ENCODE assay signal across 8 cellular contexts in genomic region chr10:89389254-89389653, GRCh38. TPM values are rescaled to one million over a fixed set of nuclear protein-coding genes. Genes with fewer than 3 reads are reported as not detected.
A peak's percentile ranks its signal among the peaks of the same experiment; 100 is the strongest.
DNase-seq lines count a peak whose midpoint lies in the region; ATAC-seq and TF ChIP-seq lines count a peak whose summit lies in the region.

No MANE protein-coding gene starts in this region.

- no peak overlapping the region for H3K27ac ChIP-seq in 22Rv1
- peak overlapping the region; percentile 75 for H3K27ac ChIP-seq in Panc1 (ENCODE audit: low read length)
- H3K27ac ChIP-seq in SJCRH30: no peak overlapping the region

- H3K27me3 ChIP-seq in Panc1 (ENCODE audit: control insufficient read depth, insufficient read depth, low read length) (no peaks in the 10 kb centered on the region), SJCRH30 (no peaks in the 10 kb centered on the region)

- TF ChIP-seq CTCF in 22Rv1 (IDR thresholded peaks at IDR 0.05) (peak; percentile 22), GM10248 (IDR thresholded peaks at IDR 0.05; ENCODE audit: control extremely low read depth, extremely low read depth, low read depth, missing control alignments) (peak; percentile 29), Panc1 (IDR thresholded peaks at IDR 0.05) (peak; percentile 71; the same call in 1 of the 2 replicates), fibroblast of villous mesenchyme (IDR thresholded peaks at IDR 0.05; ENCODE audit: insufficient read depth, low read depth, low read length) (peak; percentile 45), omental fat pad (IDR thresholded peaks at IDR 0.05) (no peak)

- no TSS peak for BruUV-seq in Panc1 (replicated peaks; lab: Mats Ljungman, UMichigan)

- in situ Hi-C loops in Panc1 (cut with HindIII; ENCODE audit: low pct_unique_long_range_greater_than_20kb, low sequenced_read_pairs): no loop called here

- ATAC-seq in Panc1: peak; percentile 44
- ATAC-seq in omental fat pad (ENCODE audit: low FRiP score): no peak
- ATAC-seq in HG02884 (IDR thresholded peaks at IDR 0.05; ENCODE audit: unreplicated experiment): no peak

- intact Hi-C loops in Panc1 (cut with micrococcal nuclease; ENCODE audit: unreplicated experiment): no loop called here

- H3K4me1 ChIP-seq in Panc1 (ENCODE audit: control insufficient read depth, insufficient read depth, low read length) (peaks cover 31% of the 10 kb centered on the region), SJCRH30 (no peaks in the 10 kb centered on the region)

- DNase-seq in GM10248 (ENCODE audit: extremely low spot score) (peak; percentile 25), Panc1 (ENCODE audit: low read depth, low spot score) (no peak), fibroblast of villous mesenchyme (ENCODE audit: low read depth) (peak; percentile 42), omental fat pad (ENCODE audit: low spot score) (no peak), NCI-H446 (lab: John Stamatoyannopoulos, UW) (no peak), SJCRH30 (no peak)

- H3K9me3 ChIP-seq in Panc1 (ENCODE audit: control insufficient read depth, insufficient read depth, low read depth, low read length): no peaks in the 10 kb centered on the region
- H3K9me3 ChIP-seq in SJCRH30 (replicated peaks): no peaks in the 10 kb centered on the region

- no peak overlapping the region for H3K4me3 ChIP-seq in Panc1 (ENCODE audit: low read depth in 2 of 2, low read length in 2 of 2)
- H3K4me3 ChIP-seq in fibroblast of villous mesenchyme (ENCODE audit: low read depth, low read length): no peak overlapping the region
- H3K4me3 ChIP-seq in SJCRH30: no peak overlapping the region

- H3K36me3 ChIP-seq in Panc1 (ENCODE audit: control insufficient read depth, insufficient read depth, low read length) (no peaks in the 10 kb centered on the region), SJCRH30 (no peaks in the 10 kb centered on the region)

- CTCF ChIA-PET in GM10248 (lab: Yijun Ruan, JAX): interaction anchor here (1.1 to 4.7 kb wide), 6 partner anchors 9 to 131 kb away, joined by 4 to 24 read pairs (median 4); no protein-coding TSS in a partner anchor
- CTCF ChIA-PET in Panc1 (lab: Charles Lee): interaction anchor here (0.6 to 1.6 kb wide), 3 partner anchors 20 to 303 kb away, joined by 3 to 8 read pairs (median 5); no protein-coding TSS in a partner anchor

- POLR2A ChIA-PET in GM10248 (lab: Yijun Ruan, JAX): no interaction called here
- POLR2A ChIA-PET in Panc1 (lab: Charles Lee): interaction anchor here (0.6 kb wide), 1 partner anchor 153 kb away, joined by 7 read pairs; no protein-coding TSS in a partner anchor

RNA-seq across cellular contexts. Expression of gene IFIT1, which starts 3.2 kb away (rescaled TPM):
- 43.8 TPM for total RNA-seq in Panc1 (2021; ENCODE audit: unreplicated experiment)
- polyA plus RNA-seq in Panc1 (2012; ENCODE audit: insufficient read length): 12.1 TPM
- total RNA-seq in fibroblast of villous mesenchyme: 32.9 and 70.8 TPM in 2 replicates
- total RNA-seq in omental fat pad: 10 to 100 TPM in 2 of 4 donors, 1 to 10 TPM in 2; 8.1 to 30.9 (median 11.6) TPM
- total RNA-seq in SJCRH30 (2014; rRNA removed; shearing (Covaris generic)): 0.33 and 0.36 TPM in 2 replicates

RNA-seq across cellular contexts. Expression of gene IFIT1B, which starts 11.4 kb away (rescaled TPM):
- total RNA-seq in Panc1 (2021; ENCODE audit: unreplicated experiment) (not detected), fibroblast of villous mesenchyme (under 0.01 TPM in 1 of 2 replicates, not detected in the other), omental fat pad (not detected)
- not detected for polyA plus RNA-seq in Panc1 (2012; ENCODE audit: insufficient read length)
- not detected in 2 replicates for total RNA-seq in SJCRH30 (2014; rRNA removed; shearing (Covaris generic))

RNA-seq across cellular contexts. Expression of gene IFIT5, which starts 25.1 kb away (rescaled TPM):
- total RNA-seq in Panc1 (2021; ENCODE audit: unreplicated experiment) (11.1 TPM), fibroblast of villous mesenchyme (36.7 and 52.7 TPM in 2 replicates), omental fat pad (10 to 100 TPM in 3 of 4 donors, 1 to 10 TPM in 1; 6.9 to 32.8 (median 17.3) TPM)
- polyA plus RNA-seq in Panc1 (2012; ENCODE audit: insufficient read length): 3.6 TPM
- 7.1 and 8.1 TPM in 2 replicates for total RNA-seq in SJCRH30 (2014; rRNA removed; shearing (Covaris generic))

Comparison
In these comparisons a context has a peak if more than half of its experiments do, and no peak if none do; other contexts are left out.
1. CTCF ChIP-seq: peak in 22Rv1 (single experiment), GM10248 (single experiment), Panc1 (single experiment) and fibroblast of villous mesenchyme (single experiment); none in omental fat pad (0 of 3).
2. DNase-seq: peak in GM10248 (single experiment) and fibroblast of villous mesenchyme (single experiment); none in Panc1 (single experiment), omental fat pad (single experiment), NCI-H446 (0 of 2) and SJCRH30 (0 of 2).